ENCODE assay signal across 8 cellular contexts in the genomic region with DNA sequence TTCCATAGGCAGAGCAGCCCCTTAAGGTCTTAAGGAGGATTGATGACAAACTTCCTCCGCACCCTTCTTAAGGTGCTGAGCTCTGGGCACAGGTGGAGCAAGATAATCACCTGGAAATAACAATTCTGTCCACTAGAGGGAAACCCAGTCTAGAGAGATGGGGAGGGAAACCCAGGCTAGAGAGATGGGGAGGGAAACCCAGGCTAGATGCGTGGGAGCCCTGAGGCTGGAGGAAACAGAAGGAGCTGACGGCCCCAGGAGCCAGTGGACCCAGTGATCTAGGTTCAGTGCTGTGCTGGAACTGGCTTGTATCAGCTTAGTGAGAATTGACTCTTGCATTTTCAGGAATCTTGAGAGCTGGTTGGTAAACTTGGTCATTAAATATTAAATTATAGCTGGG. TPM values are rescaled to one million over a fixed set of nuclear protein-coding genes. Genes with fewer than 3 reads are reported as not detected.
DNase-seq lines count a peak whose midpoint lies in the region; FAIRE-seq and TF ChIP-seq lines count a peak whose summit lies in the region.

No MANE protein-coding gene starts in this region.

- peaks cover 39% of the 10 kb centered on the region for H3K27me3 Mint-ChIP-seq in nephron (ENCODE audit: low read depth)

- TF ChIP-seq CTCF in esophagus squamous epithelium (IDR thresholded peaks at IDR 0.05) (peak; percentile 43 to 86 (median 67)), nephron (IDR thresholded peaks at IDR 0.05; ENCODE audit: unreplicated experiment in 3 of 3) (peak; percentile 57 to 67 (median 64))

- WGBS in esophagus squamous epithelium, 2 donors, result 24 to 31% methylated on average over 3 of the region's 3 CpGs

- no peaks in the 10 kb centered on the region for H3K9me3 Mint-ChIP-seq in nephron

- H3K27ac ChIP-seq in esophagus squamous epithelium, result no peak overlapping the region

- no peaks in the 10 kb centered on the region for H3K4me1 Mint-ChIP-seq in nephron

- no peak overlapping the region for H3K27ac Mint-ChIP-seq in nephron

- no peak overlapping the region for H3K4me3 ChIP-seq in esophagus squamous epithelium

- no peaks in the 10 kb centered on the region for H3K36me3 ChIP-seq in esophagus squamous epithelium

- H3K27me3 ChIP-seq in esophagus squamous epithelium, result peaks cover 0 to 16% (median 0%) of the 10 kb centered on the region in 4 donors

- H3K36me3 Mint-ChIP-seq in nephron (ENCODE audit: low read depth), result no peaks in the 10 kb centered on the region

- TF ChIP-seq POLR2A in esophagus squamous epithelium (IDR thresholded peaks at IDR 0.05), result no peak

- intact Hi-C loops in esophagus squamous epithelium (cut with DNase I), result loop anchor here (2.0 kb wide), 1 partner anchor 53 kb away; no protein-coding TSS in a partner anchor

- DNase-seq in GDM1 (lab: John Stamatoyannopoulos, UW), result peak; percentile 68
- peak; percentile 35 for DNase-seq in HK-2 (ENCODE audit: unreplicated experiment)
- DNase-seq in NCI-H774 (lab: John Stamatoyannopoulos, UW), result peak; percentile 84
- DNase-seq in activated CD8-positive, alpha-beta memory T cell treated with anti-CD3 and anti-CD28 coated beads for 48 hours (ENCODE audit: low read depth in 2 of 3, low spot score in 2 of 3), result peak; percentile 6 to 7 (median 7)
- no peak for DNase-seq in esophagus squamous epithelium (lab: John Stamatoyannopoulos, UW)
- DNase-seq in urothelium cell line (ENCODE audit: low spot score), result peak; percentile 86
- DNase-seq in T1000 (lab: John Stamatoyannopoulos, UW), result no peak

- H3K4me1 ChIP-seq in esophagus squamous epithelium, result peaks cover 5 to 18% (median 6%) of the 10 kb centered on the region in 3 donors

- no peak overlapping the region for H3K4me3 Mint-ChIP-seq in nephron

- FAIRE-seq in urothelium cell line (lab: Jason Lieb, UNC), result no peak

- H3K9me3 ChIP-seq in esophagus squamous epithelium, result no peaks in the 10 kb centered on the region

RNA-seq across cellular contexts. Expression of a gene that starts 17.8 kb away (rescaled TPM):
- 10 to 100 TPM; 15.4 to 27.6 (median 24.8) TPM for total RNA-seq in esophagus squamous epithelium

RNA-seq across cellular contexts. Expression of a gene that starts 35.4 kb away (rescaled TPM):
- total RNA-seq in esophagus squamous epithelium, result 10 to 100 TPM; 20.4 to 49.1 (median 30.8) TPM

RNA-seq across cellular contexts. Expression of a gene that starts 36.2 kb away (rescaled TPM):
- total RNA-seq in esophagus squamous epithelium, result 10 to 100 TPM; 13.2 to 20.8 (median 16.8) TPM

Comparison
In these comparisons a context has a peak if more than half of its experiments do, and no peak if none do; other contexts are left out.
1. DNase-seq: peak in GDM1 (single experiment), HK-2 (single experiment), NCI-H774 (single experiment), activated CD8-positive, alpha-beta memory T cell treated with anti-CD3 and anti-CD28 coated beads for 48 hours (3 of 3) and urothelium cell line (single experiment); none in esophagus squamous epithelium (single experiment) and T1000 (single experiment).